In genomic region chr11:72493426-72494108, GRCh38 we compare ENCODE assay signal across 1 cellular context.
TF ChIP-seq lines count a peak whose summit lies in the region.

No MANE protein-coding gene starts in this region.

TF ChIP-seq in K562, 482 proteins besides CTCF, POLR2A, EP300 and RAD21 (continued from another document and continues in another):
- TF ChIP-seq DEAF1 (CRISPR knock-in tag; IDR thresholded peaks at IDR 0.05) (no peak), MCM2 (IDR thresholded peaks at IDR 0.05; ENCODE audit: low read depth) (no peak), KDM5B (IDR thresholded peaks at IDR 0.05; ENCODE audit: insufficient replicate concordance, low read depth, low read length) (no peak), FOS (IDR thresholded peaks at IDR 0.05; ENCODE audit: extremely low read depth, insufficient read length) (no peak), ZNF174 (CRISPR knock-in tag; IDR thresholded peaks at IDR 0.05) (no peak), GTF2F1 (IDR thresholded peaks at IDR 0.05; ENCODE audit: low read depth, low read length) (no peak), PTBP1 (IDR thresholded peaks at IDR 0.05; ENCODE audit: low read depth, low read length) (no peak), JUNB (CRISPR knock-in tag; conservative IDR thresholded peaks at IDR 0.05) (no peak), ZNF583 (CRISPR knock-in tag; IDR thresholded peaks at IDR 0.05) (no peak), GTF3C2 (IDR thresholded peaks at IDR 0.05; ENCODE audit: borderline replicate concordance, extremely low read depth, insufficient read length) (no peak), PHF21A (IDR thresholded peaks at IDR 0.05; ENCODE audit: borderline replicate concordance, low read depth) (no peak), ETV5 (CRISPR knock-in tag; IDR thresholded peaks at IDR 0.05; ENCODE audit: low read depth) (no peak), ZNF175 (CRISPR knock-in tag; IDR thresholded peaks at IDR 0.05; ENCODE audit: low read depth) (no peak), POLR2H (tag; IDR thresholded peaks at IDR 0.05; ENCODE audit: low read depth) (no peak), SAFB2 (IDR thresholded peaks at IDR 0.05; ENCODE audit: borderline replicate concordance, low read depth, low read length, severe bottlenecking) (no peak), LCOR (CRISPR knock-in tag; IDR thresholded peaks at IDR 0.05) (peak; percentile 65; the same call in 1 of the 2 replicates), GABPA (tag; conservative IDR thresholded peaks at IDR 0.05; ENCODE audit: low read depth) (0 out of 2 replicates have a peak, but pooled peaks have one; percentile 32), MEIS2 (IDR thresholded peaks at IDR 0.05; ENCODE audit: partially characterized antibody) (peak; percentile 97), CSDE1 (IDR thresholded peaks at IDR 0.05) (no peak), ATF6 (CRISPR knock-in tag; IDR thresholded peaks at IDR 0.05) (no peak), ZNF57 (CRISPR knock-in tag; IDR thresholded peaks at IDR 0.05) (no peak), RFX1 (IDR thresholded peaks at IDR 0.05) (no peak), ZHX1 (conservative IDR thresholded peaks at IDR 0.05; ENCODE audit: low read length) (no peak), ZNF436 (CRISPR knock-in tag; IDR thresholded peaks at IDR 0.05) (no peak), ARNT (IDR thresholded peaks at IDR 0.05) (peak; percentile 67 to 91; a peak in 3 of 4 replicates), MECOM (CRISPR knock-in tag; IDR thresholded peaks at IDR 0.05) (no peak), HNRNPLL (IDR thresholded peaks at IDR 0.05; ENCODE audit: low read depth, low read length, poor library complexity, severe bottlenecking) (no peak), SRSF3 (IDR thresholded peaks at IDR 0.05; ENCODE audit: insufficient read depth, low read length) (no peak), ZNF507 (tag; conservative IDR thresholded peaks at IDR 0.05) (no peak), HDAC1 (IDR thresholded peaks at IDR 0.05) (peak in 1 of 2 experiments; percentile 92; a peak in 2 of 4 replicates), ZNF121 (CRISPR knock-in tag; conservative IDR thresholded peaks at IDR 0.05) (no peak), ZBTB7A (IDR thresholded peaks at IDR 0.05; ENCODE audit: borderline replicate concordance, control insufficient read depth, low read depth, low read length) (no peak), AFF1 (IDR thresholded peaks at IDR 0.05; ENCODE audit: low read depth in 1 of 2, partially characterized antibody in 2 of 2) (peak in 1 of 2 experiments; percentile 74), ETS1 (conservative IDR thresholded peaks at IDR 0.05; ENCODE audit: control insufficient read depth, low read depth, low read length) (no peak), HDGF (IDR thresholded peaks at IDR 0.05) (no peak), CBX2 (IDR thresholded peaks at IDR 0.05; ENCODE audit: insufficient read depth, low read length, poor library complexity, severe bottlenecking) (no peak), ZNF764 (CRISPR knock-in tag; IDR thresholded peaks at IDR 0.05; ENCODE audit: low read depth) (no peak), SNIP1 (IDR thresholded peaks at IDR 0.05; ENCODE audit: low read depth) (no peak), NRF1 (conservative IDR thresholded peaks at IDR 0.05 in 1 of 2, IDR thresholded peaks at IDR 0.05 in 1 of 2) (no peak), NFATC3 (IDR thresholded peaks at IDR 0.05) (0 out of 2 replicates have a peak, but pooled peaks have one; percentile 60), POLR2AphosphoS5 (IDR thresholded peaks at IDR 0.05; ENCODE audit: control insufficient read depth, insufficient read depth, low read depth, low read length) (peak; percentile 98)
- TF ChIP-seq, protein P1, sequence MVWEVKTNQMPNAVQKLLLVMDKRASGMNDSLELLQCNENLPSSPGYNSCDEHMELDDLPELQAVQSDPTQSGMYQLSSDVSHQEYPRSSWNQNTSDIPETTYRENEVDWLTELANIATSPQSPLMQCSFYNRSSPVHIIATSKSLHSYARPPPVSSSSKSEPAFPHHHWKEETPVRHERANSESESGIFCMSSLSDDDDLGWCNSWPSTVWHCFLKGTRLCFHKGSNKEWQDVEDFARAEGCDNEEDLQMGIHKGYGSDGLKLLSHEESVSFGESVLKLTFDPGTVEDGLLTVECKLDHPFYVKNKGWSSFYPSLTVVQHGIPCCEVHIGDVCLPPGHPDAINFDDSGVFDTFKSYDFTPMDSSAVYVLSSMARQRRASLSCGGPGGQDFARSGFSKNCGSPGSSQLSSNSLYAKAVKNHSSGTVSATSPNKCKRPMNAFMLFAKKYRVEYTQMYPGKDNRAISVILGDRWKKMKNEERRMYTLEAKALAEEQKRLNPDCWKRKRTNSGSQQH (CRISPR knock-in tag; IDR thresholded peaks at IDR 0.05) = no peak
- TF ChIP-seq, protein P2, sequence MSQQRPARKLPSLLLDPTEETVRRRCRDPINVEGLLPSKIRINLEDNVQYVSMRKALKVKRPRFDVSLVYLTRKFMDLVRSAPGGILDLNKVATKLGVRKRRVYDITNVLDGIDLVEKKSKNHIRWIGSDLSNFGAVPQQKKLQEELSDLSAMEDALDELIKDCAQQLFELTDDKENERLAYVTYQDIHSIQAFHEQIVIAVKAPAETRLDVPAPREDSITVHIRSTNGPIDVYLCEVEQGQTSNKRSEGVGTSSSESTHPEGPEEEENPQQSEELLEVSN (IDR thresholded peaks at IDR 0.05; ENCODE audit: borderline replicate concordance in 1 of 2, extremely low read depth in 1 of 2, insufficient read depth in 1 of 2, insufficient read length in 1 of 2, low read depth in 1 of 2, low read length in 1 of 2, poor library complexity in 1 of 2, severe bottlenecking in 1 of 2) = no peak
- TF ChIP-seq, protein P3, sequence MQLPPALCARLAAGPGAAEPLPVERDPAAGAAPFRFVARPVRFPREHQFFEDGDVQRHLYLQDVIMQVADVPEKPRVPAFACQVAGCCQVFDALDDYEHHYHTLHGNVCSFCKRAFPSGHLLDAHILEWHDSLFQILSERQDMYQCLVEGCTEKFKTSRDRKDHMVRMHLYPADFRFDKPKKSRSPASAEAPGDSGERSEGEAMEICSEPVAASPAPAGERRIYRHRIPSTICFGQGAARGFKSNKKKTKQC (CRISPR knock-in tag; IDR thresholded peaks at IDR 0.05) = no peak
- TF ChIP-seq, protein P4, sequence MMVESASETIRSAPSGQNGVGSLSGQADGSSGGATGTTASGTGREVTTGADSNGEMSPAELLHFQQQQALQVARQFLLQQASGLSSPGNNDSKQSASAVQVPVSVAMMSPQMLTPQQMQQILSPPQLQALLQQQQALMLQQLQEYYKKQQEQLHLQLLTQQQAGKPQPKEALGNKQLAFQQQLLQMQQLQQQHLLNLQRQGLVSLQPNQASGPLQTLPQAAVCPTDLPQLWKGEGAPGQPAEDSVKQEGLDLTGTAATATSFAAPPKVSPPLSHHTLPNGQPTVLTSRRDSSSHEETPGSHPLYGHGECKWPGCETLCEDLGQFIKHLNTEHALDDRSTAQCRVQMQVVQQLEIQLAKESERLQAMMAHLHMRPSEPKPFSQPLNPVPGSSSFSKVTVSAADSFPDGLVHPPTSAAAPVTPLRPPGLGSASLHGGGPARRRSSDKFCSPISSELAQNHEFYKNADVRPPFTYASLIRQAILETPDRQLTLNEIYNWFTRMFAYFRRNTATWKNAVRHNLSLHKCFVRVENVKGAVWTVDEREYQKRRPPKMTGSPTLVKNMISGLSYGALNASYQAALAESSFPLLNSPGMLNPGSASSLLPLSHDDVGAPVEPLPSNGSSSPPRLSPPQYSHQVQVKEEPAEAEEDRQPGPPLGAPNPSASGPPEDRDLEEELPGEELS (CRISPR knock-in tag; IDR thresholded peaks at IDR 0.05; ENCODE audit: borderline replicate concordance) = no peak
